ENCODE assay signal across 8 cellular contexts in genomic region chr5:17189381-17190036, GRCh38. TPM values are rescaled to one million over a fixed set of nuclear protein-coding genes. Genes with fewer than 3 reads are reported as not detected.
DNase-seq lines count a peak whose midpoint lies in the region; ATAC-seq lines count a peak whose summit lies in the region.

No MANE protein-coding gene starts in this region.

- intact Hi-C loops in Right ventricle myocardium superior (cut with DNase I) = loop anchor here (2.0 to 5.0 kb wide), 2 partner anchors 252 to 399 kb away; partner anchors contain the start of gene MYO10

- peak; percentile 64 for ATAC-seq in GM21619 (IDR thresholded peaks at IDR 0.05; ENCODE audit: unreplicated experiment)
- ATAC-seq in Right ventricle myocardium superior (ENCODE audit: poor library complexity) = peak; percentile 83
- no peak for ATAC-seq in HG03135 (IDR thresholded peaks at IDR 0.05; ENCODE audit: unreplicated experiment)

- DNase-seq in DMS153 (lab: John Stamatoyannopoulos, UW) = peak; percentile 52
- DNase-seq in M059J (ENCODE audit: low read depth) = peak; percentile 80
- DNase-seq in SHP77 (lab: John Stamatoyannopoulos, UW) = peak; percentile 68 to 91
- peak; percentile 84 for DNase-seq in activated effector memory CD4-positive, alpha-beta T cell treated with anti-CD3 and anti-CD28 coated beads, Interleukin-2, amount 50 U/mL, for 16 hours
- peak; percentile 79 for DNase-seq in Right ventricle myocardium superior
- peak; percentile 53 for DNase-seq in putamen (ENCODE audit: low spot score)

RNA-seq across cellular contexts. Expression of gene BASP1, which starts 27.9 kb away (rescaled TPM):
- 86.0 and 126 TPM in 2 replicates for total RNA-seq in M059J (2014; rRNA removed; shearing (Covaris generic))
- total RNA-seq in Right ventricle myocardium superior = 3.4 TPM

Comparison
In these comparisons a context has a peak if more than half of its experiments do, and no peak if none do; other contexts are left out.
1. RNA of gene BASP1, which starts 27.9 kb away (total RNA-seq): 86.0 to 126 TPM in M059J; 3.4 TPM in Right ventricle myocardium superior (single experiment); every median in the first group is over 10 times any median in the second.
2. Peak in every context shown above with its lines, with median percentiles within 50 percentile points of each other: DNase-seq.